In genomic region chr4:104829761-104830160, GRCh38 we compare ENCODE assay signal across 24 cellular contexts.
"Had no signal": no experiment of that assay in that cellular context is flagged by ENCODE, and none has a peak within 500 bp of the region (broad histone marks: within the 10 kb centered on the region; RNA-seq: fewer than 3 reads in every experiment).

No MANE protein-coding gene starts in this region.

- H3K4me2 ChIP-seq: neural progenitor cell had no signal

- H3K9ac ChIP-seq: neural progenitor cell, parathyroid adenoma had no signal

- H3K36me3 ChIP-seq: neural progenitor cell, ovary, right lobe of liver, sigmoid colon, stomach, thoracic aorta, thyroid gland, tibial nerve, upper lobe of left lung, vagina had no signal

- ATAC-seq: psoas muscle; right cardiac atrium; right lobe of liver; stimulated activated effector memory CD8-positive, alpha-beta T cell treated with anti-CD3 and anti-CD28 coated beads, Interleukin-12 subunit alpha, Interleukin-12 subunit beta, amount 100 ng/mL, for 72 hours; stimulated activated naive B cell treated with anti-CD40 and anti-IgM and Interleukin-4, amounts not matched to agents 10 μg/mL and 1 μg/mL and 100 μg/mL, for 72 hours had no signal

- H3K27me3 ChIP-seq: neural progenitor cell, ovary, right lobe of liver, sigmoid colon, stomach, thyroid gland, tibial nerve, upper lobe of left lung, vagina had no signal

- H3K4me3 ChIP-seq: neural progenitor cell, ovary, psoas muscle, right lobe of liver, sigmoid colon, stomach, thoracic aorta, thyroid gland, tibial nerve, upper lobe of left lung, vagina had no signal

- H3K9me3 ChIP-seq: ovary, psoas muscle, right lobe of liver, sigmoid colon, stomach, thoracic aorta, thyroid gland, tibial nerve, upper lobe of left lung, vagina had no signal

- H3K79me2 ChIP-seq: parathyroid adenoma had no signal

- H3K27ac ChIP-seq: neural progenitor cell, ovary, parathyroid adenoma, psoas muscle, right lobe of liver, sigmoid colon, stomach, thoracic aorta, thyroid gland, tibial nerve, upper lobe of left lung, vagina had no signal

- DNase-seq: occipital lobe; ovary; posterior cingulate gyrus; psoas muscle; right cardiac atrium; right lobe of liver; sigmoid colon; small intestine; stimulated activated CD4-positive, alpha-beta T cell treated with anti-CD3 and anti-CD28 coated beads, Interleukin-15, amount 100 ng/mL, for 24 hours; stimulated activated CD4-positive, alpha-beta T cell treated with anti-CD3 and anti-CD28 coated beads, Interleukin-2, amount 100 ng/mL, for 24 hours; stimulated activated CD4-positive, alpha-beta T cell treated with anti-CD3 and anti-CD28 coated beads, Interleukin-2, amount 100 ng/mL, for 48 hours; stimulated activated CD4-positive, alpha-beta T cell treated with anti-CD3 and anti-CD28 coated beads, Interleukin-4, amount 100 ng/mL, for 24 hours; stimulated activated naive B cell treated with anti-CD40 and anti-IgM and Interleukin-4, amounts not matched to agents 10 μg/mL and 1 μg/mL and 100 μg/mL, for 72 hours; stimulated activated naive CD4-positive, alpha-beta T cell treated with Interleukin-2 at 50 U/mL for 16 hours; stomach; thyroid gland; trophoblast cell; upper lobe of left lung had no signal

- H2AFZ ChIP-seq: neural progenitor cell, parathyroid adenoma had no signal

- H3K4me1 ChIP-seq: neural progenitor cell, parathyroid adenoma, psoas muscle, right lobe of liver, sigmoid colon, stomach, thyroid gland, tibial nerve, upper lobe of left lung, vagina had no signal
